21 cellular contexts compared by ENCODE assay signal in the genomic region with DNA sequence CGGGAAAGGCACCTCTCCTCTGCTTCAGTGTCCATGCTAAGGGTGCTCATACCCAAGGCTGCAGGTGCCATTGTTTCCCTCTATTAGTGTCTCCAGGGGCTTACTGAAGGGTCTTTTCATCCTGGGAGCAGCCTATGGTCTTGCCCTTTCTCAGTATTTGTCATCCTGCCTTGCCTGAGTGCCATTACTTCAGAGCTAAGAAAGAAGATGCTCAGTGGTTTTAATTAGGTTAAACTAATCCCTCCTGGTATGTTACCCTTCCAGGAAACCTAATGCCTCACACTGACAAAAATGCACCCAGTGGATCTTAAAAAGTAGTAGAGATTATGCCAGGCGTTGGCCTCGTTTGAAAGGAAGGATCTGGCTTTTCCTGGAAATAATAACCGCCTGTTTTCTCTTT.
"Had no signal": no experiment of that assay in that cellular context is flagged by ENCODE, and none has a peak within 500 bp of the region (broad histone marks: within the 10 kb centered on the region; RNA-seq: fewer than 3 reads in every experiment).

No MANE protein-coding gene starts in this region.

- H3K27ac Mint-ChIP-seq: memory B cell; natural killer cell treated with Interleukin-12 subunit alpha and Interleukin-12 subunit beta and Interleukin-15 and Interleukin-18, amount 100 ng/mL, for 72 hours; stimulated activated naive B cell treated with anti-CD40 and anti-IgM and Interleukin-4, amounts not matched to agents 10 μg/mL and 1 μg/mL and 100 μg/mL, for 72 hours; stimulated activated naive CD8-positive, alpha-beta T cell treated with anti-CD3 and anti-CD28 coated beads, Interleukin-15, amount 100 ng/mL, for 72 hours had no signal

- FAIRE-seq: endometrium, kidney had no signal

- H3K27ac ChIP-seq: coronary artery, foreskin keratinocyte, hepatocyte, left ventricle myocardium inferior, lower lobe of right lung, parathyroid adenoma, psoas muscle, testis, tibial nerve had no signal

- DNase-seq: effector memory CD4-positive, alpha-beta T cell; foreskin keratinocyte; head of caudate nucleus; kidney; left cardiac atrium; left ventricle myocardium inferior; lower lobe of right lung; midbrain; psoas muscle; stimulated activated CD4-positive, alpha-beta T cell treated with anti-CD3 and anti-CD28 coated beads, Interleukin-2, amount 100 ng/mL, for 24 hours; stimulated activated CD4-positive, alpha-beta T cell treated with anti-CD3 and anti-CD28 coated beads, Interleukin-4, amount 100 ng/mL, for 4 hours; stimulated activated naive B cell treated with anti-CD40 and anti-IgM and Interleukin-4, amounts not matched to agents 10 μg/mL and 1 μg/mL and 100 μg/mL, for 72 hours; stimulated activated naive CD8-positive, alpha-beta T cell treated with anti-CD3 and anti-CD28 coated beads, Interleukin-15, amount 100 ng/mL, for 72 hours; testis had no signal

- H3K4me1 Mint-ChIP-seq: memory B cell; stimulated activated naive B cell treated with anti-CD40 and anti-IgM and Interleukin-4, amounts not matched to agents 10 μg/mL and 1 μg/mL and 100 μg/mL, for 72 hours; stimulated activated naive CD8-positive, alpha-beta T cell treated with anti-CD3 and anti-CD28 coated beads, Interleukin-15, amount 100 ng/mL, for 72 hours had no signal

- H3K4me3 ChIP-seq: coronary artery, hepatocyte, left ventricle myocardium inferior, lower lobe of right lung, psoas muscle, testis, tibial nerve had no signal

- H3K9me3 ChIP-seq: left ventricle myocardium inferior, lower lobe of right lung, psoas muscle, testis, tibial nerve had no signal

- H3K9ac ChIP-seq: parathyroid adenoma had no signal

- H3K36me3 ChIP-seq: left ventricle myocardium inferior, lower lobe of right lung, tibial nerve had no signal

- H3K27me3 ChIP-seq: foreskin keratinocyte, hepatocyte, testis, tibial nerve had no signal

- H3K4me2 ChIP-seq: hepatocyte had no signal

- H3K4me3 Mint-ChIP-seq: memory B cell; natural killer cell treated with Interleukin-12 subunit alpha and Interleukin-12 subunit beta and Interleukin-15 and Interleukin-18, amount 100 ng/mL, for 72 hours; stimulated activated naive B cell treated with anti-CD40 and anti-IgM and Interleukin-4, amounts not matched to agents 10 μg/mL and 1 μg/mL and 100 μg/mL, for 72 hours; stimulated activated naive CD8-positive, alpha-beta T cell treated with anti-CD3 and anti-CD28 coated beads, Interleukin-15, amount 100 ng/mL, for 72 hours had no signal

- H2AFZ ChIP-seq: hepatocyte, parathyroid adenoma had no signal

- H3K27me3 Mint-ChIP-seq: memory B cell; natural killer cell treated with Interleukin-12 subunit alpha and Interleukin-12 subunit beta and Interleukin-15 and Interleukin-18, amount 100 ng/mL, for 72 hours; stimulated activated naive B cell treated with anti-CD40 and anti-IgM and Interleukin-4, amounts not matched to agents 10 μg/mL and 1 μg/mL and 100 μg/mL, for 72 hours; stimulated activated naive CD8-positive, alpha-beta T cell treated with anti-CD3 and anti-CD28 coated beads, Interleukin-15, amount 100 ng/mL, for 72 hours had no signal

- H3K36me3 Mint-ChIP-seq: memory B cell; natural killer cell treated with Interleukin-12 subunit alpha and Interleukin-12 subunit beta and Interleukin-15 and Interleukin-18, amount 100 ng/mL, for 72 hours; stimulated activated naive B cell treated with anti-CD40 and anti-IgM and Interleukin-4, amounts not matched to agents 10 μg/mL and 1 μg/mL and 100 μg/mL, for 72 hours had no signal

- H3K4me1 ChIP-seq: foreskin keratinocyte, left ventricle myocardium inferior, lower lobe of right lung, parathyroid adenoma, psoas muscle, testis, tibial nerve had no signal

- H3K79me2 ChIP-seq: hepatocyte, parathyroid adenoma had no signal
